Comparison of ENCODE assay signal across 8 cellular contexts in the genomic region with DNA sequence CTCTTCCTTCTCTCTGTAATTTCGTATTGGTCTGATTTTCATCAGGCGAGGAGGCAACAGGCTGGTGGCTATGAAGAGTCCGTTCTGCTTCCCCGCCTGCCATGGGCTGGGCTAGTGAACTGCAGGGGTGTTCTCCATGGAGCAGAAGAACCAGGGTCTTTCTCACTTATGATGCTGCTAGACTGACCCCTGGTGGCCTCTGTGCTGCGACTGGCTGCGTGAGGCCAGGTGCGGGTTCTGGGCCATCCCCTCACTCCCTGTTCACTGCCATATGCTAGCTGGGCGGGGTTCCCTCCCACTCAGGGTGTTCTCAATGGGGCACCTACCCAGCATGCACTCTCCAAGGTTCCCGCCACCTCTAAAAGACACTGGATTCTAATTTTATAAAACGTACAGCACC. TPM values are rescaled to one million over a fixed set of nuclear protein-coding genes. Genes with fewer than 3 reads are reported as not detected.
DNase-seq lines count a peak whose midpoint lies in the region; ATAC-seq, FAIRE-seq and TF ChIP-seq lines count a peak whose summit lies in the region.

No MANE protein-coding gene starts in this region.

- H3K4me2 ChIP-seq in HepG2 (ENCODE audit: low read depth, low read length): no peak overlapping the region

- no peaks in the 10 kb centered on the region for H4K20me1 ChIP-seq in HepG2 (ENCODE audit: insufficient read depth, low read length)

- H3K27me3 ChIP-seq in H7 (ENCODE audit: control insufficient read depth, insufficient read depth, low read length) (no peaks in the 10 kb centered on the region), HepG2 (ENCODE audit: control insufficient read depth in 1 of 2, insufficient read depth in 2 of 2, low read length in 2 of 2) (no peaks in the 10 kb centered on the region)

- no peak overlapping the region for H3K9ac ChIP-seq in HepG2 (ENCODE audit: insufficient read depth, low read depth, low read length)

- peak; percentile 91 for ATAC-seq in HepG2
- ATAC-seq in HG03439 (IDR thresholded peaks at IDR 0.05; ENCODE audit: unreplicated experiment): no peak
- ATAC-seq in HG02970 (IDR thresholded peaks at IDR 0.05; ENCODE audit: low FRiP score, unreplicated experiment): no peak

- no peak overlapping the region for H3K27ac ChIP-seq in HepG2 (ENCODE audit: extremely low read length, insufficient read depth, low read length)

- TF ChIP-seq EP300 in HepG2 (IDR thresholded peaks at IDR 0.05; ENCODE audit: low read depth in 2 of 2, low read length in 2 of 2): no peak
- no peak for TF ChIP-seq EP300 in HepG2 (CRISPR knock-in tag; IDR thresholded peaks at IDR 0.05; ENCODE audit: borderline replicate concordance)

- FAIRE-seq in HepG2 (lab: Jason Lieb, UNC): no peak

- H3K36me3 ChIP-seq in H7 (replicated peaks; ENCODE audit: control insufficient read depth, insufficient read depth, low read length): no peaks in the 10 kb centered on the region
- no peaks in the 10 kb centered on the region for H3K36me3 ChIP-seq in HepG2 (replicated peaks in 1 of 2; ENCODE audit: control insufficient read depth in 1 of 2, insufficient read depth in 2 of 2, low read length in 2 of 2)

- intact Hi-C loops in HepG2 (cut with micrococcal nuclease; ENCODE audit: unreplicated experiment): loop anchor here (2.0 to 5.0 kb wide), 2 partner anchors 46 to 158 kb away; no protein-coding TSS in a partner anchor

- in situ Hi-C loops in HepG2 (cut with HindIII; ENCODE audit: extremely low pct_ligation_motif_present, low pct_unique_long_range_greater_than_20kb): no loop called here

- DNase-seq in AML-193 (lab: John Stamatoyannopoulos, UW) (peak; percentile 43 to 47), H7 (peak; percentile 90), SHP77 (lab: John Stamatoyannopoulos, UW) (peak; percentile 43 to 56), HepG2 (ENCODE audit: low spot score) (peak; percentile 67)
- DNase-seq in activated naive CD4-positive, alpha-beta T cell treated with Interleukin-2 at 50 U/mL for 16 hours: peak; percentile 68
- DNase-seq in stimulated activated naive CD4-positive, alpha-beta T cell (lab: John Stamatoyannopoulos, UW): peak; percentile 30 to 59 (median 49)

- no peak overlapping the region for H2AFZ ChIP-seq in HepG2 (ENCODE audit: low read length)

- peaks cover 12% of the 10 kb centered on the region for H3K4me1 ChIP-seq in HepG2 (ENCODE audit: insufficient read depth, low read length)

- TF ChIP-seq POLR2A in HepG2 (IDR thresholded peaks at IDR 0.05; ENCODE audit: insufficient read depth in 1 of 2, low read depth in 2 of 2, low read length in 2 of 2): no peak

- TF ChIP-seq CTCF in HepG2 (CRISPR knock-in tag; IDR thresholded peaks at IDR 0.05): peak; percentile 84

- CTCF ChIA-PET in HepG2 (lab: Yijun Ruan, JAX; ENCODE audit: low intra/inter-chr PET ratio, low total read pairs): interaction anchor here (0.7 to 1.7 kb wide), 3 partner anchors 39 to 158 kb away, joined by 4 to 12 read pairs (median 8); no protein-coding TSS in a partner anchor

- H3K9me3 ChIP-seq in HepG2 (ENCODE audit: low read length): no peaks in the 10 kb centered on the region

- H3K79me2 ChIP-seq in HepG2 (ENCODE audit: insufficient read depth, low read length): no peaks in the 10 kb centered on the region

- POLR2A ChIA-PET in HepG2 (lab: Yijun Ruan, JAX): no interaction called here

- no peak overlapping the region for H3K4me3 ChIP-seq in H7 (ENCODE audit: insufficient read depth, low read depth, low read length)
- H3K4me3 ChIP-seq in HepG2 (replicated peaks in 1 of 3; ENCODE audit: insufficient read depth in 1 of 3, low read depth in 2 of 3, low read length in 3 of 3): no peak overlapping the region

- peak; percentile 75 for TF ChIP-seq RAD21 in HepG2 (CRISPR knock-in tag; IDR thresholded peaks at IDR 0.05)

- WGBS in HepG2 (ENCODE audit: low lambda C conversion rate): 55% methylated on average over 9 of the region's 10 CpGs

- BruUV-seq in HepG2 (replicated peaks; lab: Mats Ljungman, UMichigan): no TSS peak

TF ChIP-seq in HepG2, 621 proteins besides CTCF, POLR2A, EP300 and RAD21 (continues in another document):
- peak; percentile 17; the same call in 1 of the 2 replicates for TF ChIP-seq SALL1 (CRISPR knock-in tag; IDR thresholded peaks at IDR 0.05)
- TF ChIP-seq, protein P1, sequence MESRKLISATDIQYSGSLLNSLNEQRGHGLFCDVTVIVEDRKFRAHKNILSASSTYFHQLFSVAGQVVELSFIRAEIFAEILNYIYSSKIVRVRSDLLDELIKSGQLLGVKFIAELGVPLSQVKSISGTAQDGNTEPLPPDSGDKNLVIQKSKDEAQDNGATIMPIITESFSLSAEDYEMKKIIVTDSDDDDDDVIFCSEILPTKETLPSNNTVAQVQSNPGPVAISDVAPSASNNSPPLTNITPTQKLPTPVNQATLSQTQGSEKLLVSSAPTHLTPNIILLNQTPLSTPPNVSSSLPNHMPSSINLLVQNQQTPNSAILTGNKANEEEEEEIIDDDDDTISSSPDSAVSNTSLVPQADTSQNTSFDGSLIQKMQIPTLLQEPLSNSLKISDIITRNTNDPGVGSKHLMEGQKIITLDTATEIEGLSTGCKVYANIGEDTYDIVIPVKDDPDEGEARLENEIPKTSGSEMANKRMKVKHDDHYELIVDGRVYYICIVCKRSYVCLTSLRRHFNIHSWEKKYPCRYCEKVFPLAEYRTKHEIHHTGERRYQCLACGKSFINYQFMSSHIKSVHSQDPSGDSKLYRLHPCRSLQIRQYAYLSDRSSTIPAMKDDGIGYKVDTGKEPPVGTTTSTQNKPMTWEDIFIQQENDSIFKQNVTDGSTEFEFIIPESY (CRISPR knock-in tag; IDR thresholded peaks at IDR 0.05): peak; percentile 65; the same call in 1 of the 2 replicates
- peak; percentile 99 for TF ChIP-seq ZSCAN25 (CRISPR knock-in tag; IDR thresholded peaks at IDR 0.05)
- peak; percentile 16; the same call in 1 of the 2 replicates for TF ChIP-seq SMC3 (IDR thresholded peaks at IDR 0.05; ENCODE audit: low read length)
- TF ChIP-seq, protein P2, sequence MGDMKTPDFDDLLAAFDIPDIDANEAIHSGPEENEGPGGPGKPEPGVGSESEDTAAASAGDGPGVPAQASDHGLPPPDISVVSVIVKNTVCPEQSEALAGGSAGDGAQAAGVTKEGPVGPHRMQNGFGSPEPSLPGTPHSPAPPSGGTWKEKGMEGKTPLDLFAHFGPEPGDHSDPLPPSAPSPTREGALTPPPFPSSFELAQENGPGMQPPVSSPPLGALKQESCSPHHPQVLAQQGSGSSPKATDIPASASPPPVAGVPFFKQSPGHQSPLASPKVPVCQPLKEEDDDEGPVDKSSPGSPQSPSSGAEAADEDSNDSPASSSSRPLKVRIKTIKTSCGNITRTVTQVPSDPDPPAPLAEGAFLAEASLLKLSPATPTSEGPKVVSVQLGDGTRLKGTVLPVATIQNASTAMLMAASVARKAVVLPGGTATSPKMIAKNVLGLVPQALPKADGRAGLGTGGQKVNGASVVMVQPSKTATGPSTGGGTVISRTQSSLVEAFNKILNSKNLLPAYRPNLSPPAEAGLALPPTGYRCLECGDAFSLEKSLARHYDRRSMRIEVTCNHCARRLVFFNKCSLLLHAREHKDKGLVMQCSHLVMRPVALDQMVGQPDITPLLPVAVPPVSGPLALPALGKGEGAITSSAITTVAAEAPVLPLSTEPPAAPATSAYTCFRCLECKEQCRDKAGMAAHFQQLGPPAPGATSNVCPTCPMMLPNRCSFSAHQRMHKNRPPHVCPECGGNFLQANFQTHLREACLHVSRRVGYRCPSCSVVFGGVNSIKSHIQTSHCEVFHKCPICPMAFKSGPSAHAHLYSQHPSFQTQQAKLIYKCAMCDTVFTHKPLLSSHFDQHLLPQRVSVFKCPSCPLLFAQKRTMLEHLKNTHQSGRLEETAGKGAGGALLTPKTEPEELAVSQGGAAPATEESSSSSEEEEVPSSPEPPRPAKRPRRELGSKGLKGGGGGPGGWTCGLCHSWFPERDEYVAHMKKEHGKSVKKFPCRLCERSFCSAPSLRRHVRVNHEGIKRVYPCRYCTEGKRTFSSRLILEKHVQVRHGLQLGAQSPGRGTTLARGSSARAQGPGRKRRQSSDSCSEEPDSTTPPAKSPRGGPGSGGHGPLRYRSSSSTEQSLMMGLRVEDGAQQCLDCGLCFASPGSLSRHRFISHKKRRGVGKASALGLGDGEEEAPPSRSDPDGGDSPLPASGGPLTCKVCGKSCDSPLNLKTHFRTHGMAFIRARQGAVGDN (CRISPR knock-in tag; IDR thresholded peaks at IDR 0.05): peak; percentile 34; the same call in 1 of the 2 replicates
- TF ChIP-seq STAG1 (CRISPR knock-in tag; IDR thresholded peaks at IDR 0.05): peak; percentile 84
- peak; percentile 53; the same call in 1 of the 2 replicates for TF ChIP-seq ZNF331 (CRISPR knock-in tag; IDR thresholded peaks at IDR 0.05)
- no peak for TF ChIP-seq SMAD9 (CRISPR knock-in tag; IDR thresholded peaks at IDR 0.05)

RNA-seq across cellular contexts. Expression of a gene that starts 35.0 kb away (rescaled TPM):
- total RNA-seq in H7 (2014; rRNA removed; shearing (Covaris generic)): 0.33 and 2.5 TPM in 2 replicates
- 0.18 and 0.51 TPM in 2 replicates for total RNA-seq in HepG2 (2016; rRNA removed; fragmentation: Illumina TruSeq; extraction: Trizol)
- not detected in 2 replicates for total RNA-seq in HepG2 (2016; cell fraction: cytosol; rRNA removed; fragmentation: Illumina TruSeq; extraction: Trizol; ENCODE audit: low read depth)
- 0.24 and 0.43 TPM in 2 replicates for total RNA-seq in HepG2 (2016; cell fraction: insoluble cytoplasmic fraction; rRNA removed; fragmentation: Illumina TruSeq; extraction: Trizol)
- total RNA-seq in HepG2 (2016; cell fraction: membrane; rRNA removed; fragmentation: Illumina TruSeq; extraction: Trizol): not detected in 2 replicates
- 0.28 and 0.31 TPM in 2 replicates for total RNA-seq in HepG2 (2016; cell fraction: nucleus; rRNA removed; fragmentation: Illumina TruSeq; extraction: Trizol)
- 4.0 and 7.1 TPM in 2 replicates for polyA plus RNA-seq in HepG2 (2011; rRNA removed)
- polyA plus RNA-seq in HepG2 (2011; cell fraction: cytosol; rRNA removed): 2.5 and 3.2 TPM in 2 replicates
- 64.9 and 67.7 TPM in 2 replicates for polyA plus RNA-seq in HepG2 (2011; cell fraction: nucleus; rRNA removed)
- polyA plus RNA-seq in HepG2 (2012): 2.2 and 3.6 TPM in 2 replicates
- not detected in 2 replicates for polyA plus RNA-seq in HepG2 (2016; cell fraction: cytosol; fragmentation: Illumina TruSeq; extraction: Trizol; ENCODE audit: low read depth)
- polyA plus RNA-seq in HepG2 (2016; cell fraction: insoluble cytoplasmic fraction; fragmentation: Illumina TruSeq; extraction: Trizol; ENCODE audit: low read depth): 0.27 and 0.57 TPM in 2 replicates
- polyA plus RNA-seq in HepG2 (2016; cell fraction: membrane; fragmentation: Illumina TruSeq; extraction: Trizol; ENCODE audit: low read depth): not detected in 2 replicates
- 1.00 and 1.1 TPM in 2 replicates for polyA plus RNA-seq in HepG2 (2016; cell fraction: nucleus; fragmentation: Illumina TruSeq; extraction: Trizol; ENCODE audit: insufficient read depth, low read depth)
- 5.3 TPM in 1 of 2 replicates, not detected in the other for polyA minus RNA-seq in HepG2 (2011; rRNA and poly(A)+ RNA removed; ENCODE audit: low replicate concordance)
- polyA minus RNA-seq in HepG2 (2011; cell fraction: cytosol; rRNA and poly(A)+ RNA removed): 1.5 and 1.6 TPM in 2 replicates
- polyA minus RNA-seq in HepG2 (2011; cell fraction: nucleus; rRNA and poly(A)+ RNA removed): 5.0 and 5.6 TPM in 2 replicates
